Comparison of ENCODE assay signal across 9 cellular contexts in genomic region chr3:112973325-112974177, GRCh38. TPM values are rescaled to one million over a fixed set of nuclear protein-coding genes. Genes with fewer than 3 reads are reported as not detected.
A peak's percentile ranks its signal among the peaks of the same experiment; 100 is the strongest.
DNase-seq lines count a peak whose midpoint lies in the region; ATAC-seq, FAIRE-seq and TF ChIP-seq lines count a peak whose summit lies in the region.
"Had no signal": no experiment of that assay in that cellular context is flagged by ENCODE, and none has a peak within 500 bp of the region (broad histone marks: within the 10 kb centered on the region; RNA-seq: fewer than 3 reads in every experiment).

No MANE protein-coding gene starts in this region.

- no peak overlapping the region for H3K4me2 ChIP-seq in K562 (ENCODE audit: insufficient read depth, low read length)

- no peaks in the 10 kb centered on the region for H3K4me1 ChIP-seq in K562 (replicated peaks in 1 of 2; ENCODE audit: control insufficient read depth in 2 of 2, insufficient read depth in 2 of 2, low read length in 2 of 2)
- no peaks in the 10 kb centered on the region for H3K4me1 ChIP-seq in HAP-1

- POLR2A ChIA-PET in K562 (lab: Yijun Ruan, JAX), result no interaction called here

- H3K9me3 ChIP-seq in K562 (replicated peaks; ENCODE audit: control insufficient read depth, insufficient read depth, low read depth, low read length) (no peaks in the 10 kb centered on the region), HAP-1 (no peaks in the 10 kb centered on the region)

- intact Hi-C loops in K562 (cut with micrococcal nuclease), result loop anchor here (10.0 kb wide), 1 partner anchor 119 kb away; no protein-coding TSS in a partner anchor

- TF ChIP-seq POLR2A in GM18505 (IDR thresholded peaks at IDR 0.05; ENCODE audit: borderline replicate concordance, extremely low read depth, insufficient read depth, insufficient read length) (no peak), K562 (conservative IDR thresholded peaks at IDR 0.05) (no peak)

- H3K4me3 ChIP-seq in K562 (no peak overlapping the region), HAP-1 (no peak overlapping the region)

- no peaks in the 10 kb centered on the region for H4K20me1 ChIP-seq in K562 (replicated peaks; ENCODE audit: control insufficient read depth, insufficient read depth, low read length)

- no TSS peak for BruUV-seq in K562 (replicated peaks; lab: Mats Ljungman, UMichigan)

- no peak for TF ChIP-seq CTCF in K562 (IDR thresholded peaks at IDR 0.05 in 2 of 3, conservative IDR thresholded peaks at IDR 0.05 in 1 of 3; ENCODE audit: insufficient read depth in 2 of 3, low read depth in 1 of 3, low read length in 3 of 3)

- FAIRE-seq in K562 (lab: Jason Lieb, UNC), result no peak

- H3K9me1 ChIP-seq in K562 (ENCODE audit: control insufficient read depth, insufficient read depth, low read length), result no peaks in the 10 kb centered on the region

- no peaks in the 10 kb centered on the region for H3K79me2 ChIP-seq in K562 (ENCODE audit: control insufficient read depth, insufficient read depth, low read length)

- WGBS in K562 (ENCODE audit: insufficient coverage, low coverage, missing lambda C conversion rate), result 11% methylated on average over 5 of the region's 5 CpGs

- TF ChIP-seq RAD21 in K562 (CRISPR knock-in tag; conservative IDR thresholded peaks at IDR 0.05 in 1 of 2, IDR thresholded peaks at IDR 0.05 in 1 of 2), result no peak

- in situ Hi-C loops in K562 (cut with MboI), result no loop called here
- in situ Hi-C loops in HAP-1 (cut with MboI; ENCODE audit: low sequenced_read_pairs), result no loop called here

- H3K9ac ChIP-seq in K562 (ENCODE audit: insufficient read depth in 1 of 2, low read depth in 2 of 2, low read length in 2 of 2), result no peak overlapping the region

- TF ChIP-seq EP300 in K562 (IDR thresholded peaks at IDR 0.05; ENCODE audit: low read length), result no peak

- H3K36me3 ChIP-seq in K562 (ENCODE audit: control insufficient read depth, insufficient read depth, low read length) (no peaks in the 10 kb centered on the region), HAP-1 (replicated peaks) (no peaks in the 10 kb centered on the region)

- no peak overlapping the region for H3K27ac ChIP-seq in K562 (ENCODE audit: extremely low read depth, low read depth, low read length)

- ATAC-seq in GM18505 (IDR thresholded peaks at IDR 0.05; ENCODE audit: unreplicated experiment) (peak; percentile 76), GM21723 (IDR thresholded peaks at IDR 0.05; ENCODE audit: unreplicated experiment) (peak; percentile 88), K562 (no peak; the same call in 2 of the 3 replicates)
- ATAC-seq in stimulated activated naive CD8-positive, alpha-beta T cell treated with anti-CD3 and anti-CD28 coated beads, Interleukin-15, Interleukin-2, amounts not matched to agents 100 U/mL and 50 U/mL, for 24 hours, result peak; percentile 88

- no peak overlapping the region for H2AFZ ChIP-seq in K562 (ENCODE audit: low read depth, low read length)

- H3K27me3 ChIP-seq in K562 (ENCODE audit: control insufficient read depth in 2 of 2, insufficient read depth in 2 of 2, low read length in 2 of 2) (no peaks in the 10 kb centered on the region), HAP-1 (ENCODE audit: low read depth) (peaks cover 8% of the 10 kb centered on the region)

- peak; percentile 51 for DNase-seq in MV-4-11 (lab: John Stamatoyannopoulos, UW)
- DNase-seq in K562 (ENCODE audit: extremely low read depth in 1 of 4, low spot score in 3 of 4), result no peak
- DNase-seq in stimulated activated naive CD8-positive, alpha-beta T cell treated with anti-CD3 and anti-CD28 coated beads, Interleukin-15, Interleukin-2, amounts not matched to agents 100 U/mL and 50 U/mL, for 24 hours, result no peak
- DNase-seq in HAP-1 (ENCODE audit: low spot score in 2 of 2), result no peak
- no peak for DNase-seq in Ammon's horn (ENCODE audit: low spot score)
- DNase-seq in mucosa of gallbladder (ENCODE audit: low spot score), result no peak

- CTCF ChIA-PET in K562 (lab: Yijun Ruan, JAX; ENCODE audit: low intra/inter-chr PET ratio), result no interaction called here

TF ChIP-seq in K562, 482 proteins besides CTCF, POLR2A, EP300 and RAD21 (continues in another document):
- no peak for TF ChIP-seq PHF8 (IDR thresholded peaks at IDR 0.05; ENCODE audit: borderline replicate concordance, low read length)
- TF ChIP-seq RB1 (IDR thresholded peaks at IDR 0.05; ENCODE audit: low read depth), result no peak
- TF ChIP-seq MAFG (tag; conservative IDR thresholded peaks at IDR 0.05), result 0 out of 2 replicates have a peak, but pooled peaks have one; percentile 32
- TF ChIP-seq MCM7 (IDR thresholded peaks at IDR 0.05), result no peak
- TF ChIP-seq ZC3H4 (CRISPR knock-in tag; IDR thresholded peaks at IDR 0.05; ENCODE audit: borderline replicate concordance), result no peak
- TF ChIP-seq CBX1 (IDR thresholded peaks at IDR 0.05; ENCODE audit: low read depth), result no peak
- TF ChIP-seq FIP1L1 (IDR thresholded peaks at IDR 0.05; ENCODE audit: low read depth, low read length, poor library complexity, severe bottlenecking), result no peak
- TF ChIP-seq POLR2B (IDR thresholded peaks at IDR 0.05; ENCODE audit: low read depth, partially characterized antibody), result no peak
- TF ChIP-seq PYGO2 (tag; IDR thresholded peaks at IDR 0.05), result no peak
- 0 out of 2 replicates have a peak, but pooled peaks have one; percentile 26 for TF ChIP-seq ARID1B (IDR thresholded peaks at IDR 0.05)
- TF ChIP-seq ZNF77 (CRISPR knock-in tag; IDR thresholded peaks at IDR 0.05), result no peak
- TF ChIP-seq PCBP2 (IDR thresholded peaks at IDR 0.05; ENCODE audit: low read depth, low read length, poor library complexity, severe bottlenecking), result no peak
- no peak for TF ChIP-seq NR2C1 (IDR thresholded peaks at IDR 0.05)
- no peak for TF ChIP-seq NR2C1 (tag; IDR thresholded peaks at IDR 0.05)
- TF ChIP-seq ZNF79 (CRISPR knock-in tag; IDR thresholded peaks at IDR 0.05; ENCODE audit: low read depth), result no peak
- TF ChIP-seq MECOM (CRISPR knock-in tag; IDR thresholded peaks at IDR 0.05), result no peak
- no peak for TF ChIP-seq ZNF384 (IDR thresholded peaks at IDR 0.05; ENCODE audit: low read depth, low read length)
- no peak for TF ChIP-seq IRF9 (tag; IDR thresholded peaks at IDR 0.05)
- no peak for TF ChIP-seq TRIM24 (IDR thresholded peaks at IDR 0.05)
- TF ChIP-seq CREM (IDR thresholded peaks at IDR 0.05; ENCODE audit: low read depth), result no peak
- TF ChIP-seq BMI1 (IDR thresholded peaks at IDR 0.05; ENCODE audit: low read length), result no peak
- peak; percentile 59 for TF ChIP-seq MEIS2 (IDR thresholded peaks at IDR 0.05; ENCODE audit: partially characterized antibody)
- no peak for TF ChIP-seq CXXC5 (CRISPR knock-in tag; IDR thresholded peaks at IDR 0.05)
- TF ChIP-seq NR2F6 (CRISPR knock-in tag; IDR thresholded peaks at IDR 0.05), result no peak

RNA-seq across cellular contexts. Expression of gene CD200R1, which starts 1.4 kb away (rescaled TPM):
- not detected in 2 replicates for total RNA-seq in K562 (2011; cell fraction: chromatin; rRNA removed; ENCODE audit: low replicate concordance)
- not detected in 2 replicates for total RNA-seq in K562 (2011; cell fraction: nucleolus; rRNA removed)
- not detected in 2 replicates for total RNA-seq in K562 (2011; cell fraction: nucleoplasm; rRNA removed)
- total RNA-seq in K562 (2014; rRNA removed) (not detected in 2 replicates), K562 (2014; rRNA removed; fragmentation: Illumina TruSeq; extraction: Trizol) (not detected in 2 replicates), K562 (2015; rRNA removed; fragmentation: Illumina TruSeq; extraction: Trizol) (0.07 and 0.08 TPM in 2 replicates), K562 (2021) (not detected in 2 replicates), mucosa of gallbladder (1.5 TPM)
- polyA plus RNA-seq in K562 (2011; rRNA removed) (0.04 and 0.07 TPM in 2 replicates), K562 (2014; fragmentation: Illumina TruSeq; extraction: Trizol) (not detected in 2 replicates), K562 (2014; fragmentation: Nextera tagmentation; extraction: Ambion mirVana) (under 1 TPM; 0.11 to 0.23 TPM), K562 (2014; rRNA removed) (not detected in 2 replicates)
- polyA plus RNA-seq in K562 (2011; cell fraction: cytosol; rRNA removed), result not detected in 2 replicates
- not detected in 2 replicates for polyA plus RNA-seq in K562 (2011; cell fraction: nucleus; rRNA removed)
- polyA plus RNA-seq in K562 (2012), result 0.09 and 0.11 TPM in 2 replicates
- 0.15 TPM in 1 of 2 replicates, not detected in the other for polyA minus RNA-seq in K562 (2011; rRNA and poly(A)+ RNA removed)
- not detected in 2 replicates for polyA minus RNA-seq in K562 (2011; cell fraction: cytosol; rRNA and poly(A)+ RNA removed)
- not detected in 2 replicates for polyA minus RNA-seq in K562 (2011; cell fraction: nucleus; rRNA and poly(A)+ RNA removed)
- total RNA-seq: dermis microvascular lymphatic vessel endothelial cell had no signal

RNA-seq across cellular contexts. Expression of gene GTPBP8, which starts 17.2 kb away (rescaled TPM):
- 4.7 and 10.7 TPM in 2 replicates for total RNA-seq in K562 (2011; cell fraction: chromatin; rRNA removed; ENCODE audit: low replicate concordance)
- total RNA-seq in K562 (2011; cell fraction: nucleolus; rRNA removed), result 8.3 and 10.1 TPM in 2 replicates
- 8.4 and 12.3 TPM in 2 replicates for total RNA-seq in K562 (2011; cell fraction: nucleoplasm; rRNA removed)
- 26.5 and 30.7 TPM in 2 replicates for total RNA-seq in K562 (2014; rRNA removed)
- 17.7 and 18.4 TPM in 2 replicates for total RNA-seq in K562 (2014; rRNA removed; fragmentation: Illumina TruSeq; extraction: Trizol)
- total RNA-seq in K562 (2015; rRNA removed; fragmentation: Illumina TruSeq; extraction: Trizol), result 18.8 and 20.8 TPM in 2 replicates
- 20.7 and 21.1 TPM in 2 replicates for total RNA-seq in K562 (2021)
- 13.7 and 14.0 TPM in 2 replicates for polyA plus RNA-seq in K562 (2011; rRNA removed)
- polyA plus RNA-seq in K562 (2011; cell fraction: cytosol; rRNA removed), result 21.3 and 33.5 TPM in 2 replicates
- 9.0 and 10.8 TPM in 2 replicates for polyA plus RNA-seq in K562 (2011; cell fraction: nucleus; rRNA removed)
- polyA plus RNA-seq in K562 (2012), result 21.4 and 24.9 TPM in 2 replicates
- 17.0 and 18.8 TPM in 2 replicates for polyA plus RNA-seq in K562 (2014; fragmentation: Illumina TruSeq; extraction: Trizol)
- polyA plus RNA-seq in K562 (2014; fragmentation: Nextera tagmentation; extraction: Ambion mirVana), result 10 to 100 TPM; 27.4 to 33.3 TPM
- polyA plus RNA-seq in K562 (2014; rRNA removed), result 24.4 and 27.5 TPM in 2 replicates
- polyA minus RNA-seq in K562 (2011; rRNA and poly(A)+ RNA removed), result 8.1 and 9.3 TPM in 2 replicates
- polyA minus RNA-seq in K562 (2011; cell fraction: cytosol; rRNA and poly(A)+ RNA removed), result 9.2 and 13.6 TPM in 2 replicates
- 10.7 and 11.7 TPM in 2 replicates for polyA minus RNA-seq in K562 (2011; cell fraction: nucleus; rRNA and poly(A)+ RNA removed)
- 17.6 TPM for total RNA-seq in mucosa of gallbladder
